In genomic region chr1:26790551-26790953, GRCh38 we compare ENCODE assay signal across 14 cellular contexts. TPM values are rescaled to one million over a fixed set of nuclear protein-coding genes. Genes with fewer than 3 reads are reported as not detected.
DNase-seq lines count a peak whose midpoint lies in the region; ATAC-seq, FAIRE-seq and TF ChIP-seq lines count a peak whose summit lies in the region.
"Had no signal": no experiment of that assay in that cellular context is flagged by ENCODE, and none has a peak within 500 bp of the region (broad histone marks: within the 10 kb centered on the region; RNA-seq: fewer than 3 reads in every experiment).

No MANE protein-coding gene starts in this region.

- no peaks in the 10 kb centered on the region for H3K27me3 Mint-ChIP-seq in activated CD4-positive, alpha-beta memory T cell treated with anti-CD3 and anti-CD28 coated beads for 36 hours
- no peaks in the 10 kb centered on the region for H3K27me3 Mint-ChIP-seq in natural killer cell (ENCODE audit: low read depth in 2 of 2)

- H3K4me3 Mint-ChIP-seq in activated CD4-positive, alpha-beta memory T cell treated with anti-CD3 and anti-CD28 coated beads for 36 hours, result peak overlapping the region; percentile 90
- peak overlapping the region; percentile 42 for H3K4me3 Mint-ChIP-seq in natural killer cell

- H3K27ac Mint-ChIP-seq in activated CD4-positive, alpha-beta memory T cell treated with anti-CD3 and anti-CD28 coated beads for 36 hours, result peak overlapping the region; percentile 99
- peak overlapping the region; percentile 100 for H3K27ac Mint-ChIP-seq in natural killer cell

- CTCF ChIA-PET in activated CD4-positive, alpha-beta memory T cell treated with anti-CD3 and anti-CD28 coated beads for 36 hours (lab: Charles Lee), result interaction anchor here (0.7 to 9.4 kb wide), 31 partner anchors 10 to 673 kb away, joined by 3 to 245 read pairs (median 9); partner anchors contain the start of genes ARID1A and NUDC

- H3K4me1 Mint-ChIP-seq in activated CD4-positive, alpha-beta memory T cell treated with anti-CD3 and anti-CD28 coated beads for 36 hours (ENCODE audit: low read depth), result peaks cover 61% of the 10 kb centered on the region
- H3K4me1 Mint-ChIP-seq in natural killer cell, result peaks cover 60 to 64% of the 10 kb centered on the region in 2 donors

- ATAC-seq in natural killer cell, result no peak

- POLR2A ChIA-PET in activated CD4-positive, alpha-beta memory T cell treated with anti-CD3 and anti-CD28 coated beads for 36 hours (lab: Charles Lee), result interaction anchor here (0.6 to 8.2 kb wide), 17 partner anchors 9 to 291 kb away, joined by 3 to 177 read pairs (median 5); partner anchors contain the start of genes ARID1A, GPATCH3 and GPN2

- peak; percentile 89 for FAIRE-seq in GM12892 (lab: Jason Lieb, UNC)
- FAIRE-seq: colon, RCC 7860 had no signal

- H3K36me3 Mint-ChIP-seq in activated CD4-positive, alpha-beta memory T cell treated with anti-CD3 and anti-CD28 coated beads for 36 hours, result peaks cover 34% of the 10 kb centered on the region
- H3K36me3 Mint-ChIP-seq in natural killer cell, result peaks cover 23% of the 10 kb centered on the region

- no peak for TF ChIP-seq CTCF in natural killer cell (IDR thresholded peaks at IDR 0.05)

- intact Hi-C loops in activated CD4-positive, alpha-beta memory T cell treated with anti-CD3 and anti-CD28 coated beads for 36 hours (cut with micrococcal nuclease), result loop anchor here (1.0 to 2.0 kb wide), 8 partner anchors 10 to 290 kb away; no protein-coding TSS in a partner anchor
- intact Hi-C loops in natural killer cell (cut with micrococcal nuclease), result no loop called here

- peak; percentile 37 for DNase-seq in activated CD4-positive, alpha-beta T cell treated with anti-CD3 and anti-CD28 coated beads for 48 hours
- no peak for DNase-seq in activated CD4-positive, alpha-beta T cell treated with anti-CD3 and anti-CD28 coated beads, Interleukin-2, amount 50 U/mL, for 1 hour
- DNase-seq in GM12892 (ENCODE audit: insufficient read length) (no peak), natural killer cell (no peak), NCI-H2107 treated with DMSO at 0.1 percent for 48 hours (lab: John Stamatoyannopoulos, UW; ENCODE audit: unreplicated experiment) (no peak), germinal center (ENCODE audit: low spot score) (no peak), activated gamma-delta T cell treated with Interleukin-2 at 50 U/mL for 16 hours (no peak)
- DNase-seq in activated CD4-positive, alpha-beta memory T cell treated with anti-CD3 and anti-CD28 coated beads for 36 hours, result peak; percentile 66
- DNase-seq: esophagus squamous epithelium, MG63, T1000, trophoblast cell had no signal

- no peaks in the 10 kb centered on the region for H3K9me3 Mint-ChIP-seq in activated CD4-positive, alpha-beta memory T cell treated with anti-CD3 and anti-CD28 coated beads for 36 hours
- H3K9me3 Mint-ChIP-seq in natural killer cell, result no peaks in the 10 kb centered on the region

- TF ChIP-seq POLR2A in GM12892 (IDR thresholded peaks at IDR 0.05; ENCODE audit: low read depth, low read length), result no peak

RNA-seq across cellular contexts. Expression of gene PIGV, which starts 2.8 kb away (rescaled TPM):
- 12.9 TPM for polyA plus RNA-seq in GM12892 (2012; ENCODE audit: missing spikeins)
- total RNA-seq in activated CD4-positive, alpha-beta memory T cell treated with anti-CD3 and anti-CD28 coated beads for 36 hours, result 10 to 100 TPM; 15.1 to 15.3 TPM
- total RNA-seq in natural killer cell, result 10 to 100 TPM; 23.1 to 35.2 (median 30.3) TPM

RNA-seq across cellular contexts. Expression of gene ZDHHC18, which starts 35.9 kb away (rescaled TPM):
- 22.0 TPM for polyA plus RNA-seq in GM12892 (2012; ENCODE audit: missing spikeins)
- total RNA-seq in activated CD4-positive, alpha-beta memory T cell treated with anti-CD3 and anti-CD28 coated beads for 36 hours, result 10 to 100 TPM; 60.2 to 63.5 TPM
- total RNA-seq in natural killer cell, result 10 to 100 TPM; 70.0 to 74.6 (median 72.3) TPM

Comparison
In these comparisons a context has a peak if more than half of its experiments do, and no peak if none do; other contexts are left out.
1. DNase-seq: peak in activated CD4-positive, alpha-beta T cell treated with anti-CD3 and anti-CD28 coated beads for 48 hours (single experiment) and activated CD4-positive, alpha-beta memory T cell treated with anti-CD3 and anti-CD28 coated beads for 36 hours (single experiment); none in activated CD4-positive, alpha-beta T cell treated with anti-CD3 and anti-CD28 coated beads, Interleukin-2, amount 50 U/mL, for 1 hour (single experiment), GM12892 (single experiment), natural killer cell (single experiment), NCI-H2107 treated with DMSO at 0.1 percent for 48 hours (single experiment), germinal center (single experiment) and activated gamma-delta T cell treated with Interleukin-2 at 50 U/mL for 16 hours (single experiment).